Comparison of ENCODE assay signal across 8 cellular contexts in genomic region chr1:169894424-169895145, GRCh38. TPM values are rescaled to one million over a fixed set of nuclear protein-coding genes. Genes with fewer than 3 reads are reported as not detected.
DNase-seq lines count a peak whose midpoint lies in the region; ATAC-seq and TF ChIP-seq lines count a peak whose summit lies in the region.

No MANE protein-coding gene starts in this region.

- H3K18ac ChIP-seq in neuronal stem cell (ENCODE audit: low read length) = peak overlapping the region; percentile 21

- H2AFZ ChIP-seq in neuronal stem cell (ENCODE audit: low read length) = peak overlapping the region; percentile 92

- H3K4me1 ChIP-seq in neuronal stem cell (ENCODE audit: control insufficient read depth in 2 of 2, insufficient read depth in 1 of 2, low read depth in 1 of 2, low read length in 2 of 2) = peaks cover 0 to 1% of the 10 kb centered on the region in 2 donors

- peak overlapping the region in 1 of 2 donors; percentile 67 for H3K4me3 ChIP-seq in neuronal stem cell (ENCODE audit: low read length in 2 of 2)

- intact Hi-C loops in Calu3 (cut with micrococcal nuclease; ENCODE audit: unreplicated experiment) = loop anchor here (10.0 kb wide), 1 partner anchor 1420 kb away; the partner anchor contains the start of gene FMO4
- intact Hi-C loops in dendritic cell treated with granulocyte-macrophage colony-stimulating factor and Interleukin-4, amounts not matched to agents 40 ng/mL and 50 ng/mL, for 4 days (cut with micrococcal nuclease) = loop anchor here (5.0 to 10.0 kb wide), 5 partner anchors 178 to 1420 kb away; partner anchors contain the start of genes BLZF1, FMO4, GORAB and KIFAP3

- no peak overlapping the region for H3K27ac ChIP-seq in neuronal stem cell (replicated peaks; ENCODE audit: low read length)

- no peaks in the 10 kb centered on the region for H3K36me3 ChIP-seq in neuronal stem cell (replicated peaks in 1 of 2; ENCODE audit: control insufficient read depth in 2 of 2, insufficient read depth in 2 of 2, low read length in 2 of 2)

- H2BK12ac ChIP-seq in neuronal stem cell (ENCODE audit: low read length) = no peak overlapping the region

- peaks cover 0 to 39% (median 0%) of the 10 kb centered on the region in 3 experiments for H3K27me3 ChIP-seq in neuronal stem cell (ENCODE audit: control insufficient read depth in 3 of 3, insufficient read depth in 3 of 3, low read depth in 1 of 3, low read length in 3 of 3)

- CTCF ChIA-PET in Calu3 (lab: Charles Lee) = interaction anchor here (0.7 to 1.3 kb wide), 3 partner anchors 8 to 22 kb away, joined by 4 to 5 read pairs (median 5); no protein-coding TSS in a partner anchor

- no peak overlapping the region for H4K91ac ChIP-seq in neuronal stem cell (ENCODE audit: low read depth, low read length, poor library complexity)

- no peak for TF ChIP-seq CTCF in Calu3 (IDR thresholded peaks at IDR 0.05; ENCODE audit: unreplicated experiment)

- H3K9me3 Mint-ChIP-seq in Calu3 (ENCODE audit: low read depth, unreplicated experiment) = no peaks in the 10 kb centered on the region
- H3K9me3 Mint-ChIP-seq in dendritic cell treated with granulocyte-macrophage colony-stimulating factor and Interleukin-4, amounts not matched to agents 40 ng/mL and 50 ng/mL, for 4 days = no peaks in the 10 kb centered on the region

- peaks cover 40% of the 10 kb centered on the region for H3K36me3 Mint-ChIP-seq in Calu3 (ENCODE audit: insufficient read depth, unreplicated experiment)
- H3K36me3 Mint-ChIP-seq in dendritic cell treated with granulocyte-macrophage colony-stimulating factor and Interleukin-4, amounts not matched to agents 40 ng/mL and 50 ng/mL, for 4 days (ENCODE audit: low read depth) = peaks cover 14% of the 10 kb centered on the region

- H2BK120ac ChIP-seq in neuronal stem cell (ENCODE audit: low read depth, low read length) = no peak overlapping the region

- no peak overlapping the region for H3K4ac ChIP-seq in neuronal stem cell (ENCODE audit: low read length)

- ATAC-seq in HG03139 (IDR thresholded peaks at IDR 0.05; ENCODE audit: unreplicated experiment) = no peak
- ATAC-seq in HG03565 (IDR thresholded peaks at IDR 0.05; ENCODE audit: unreplicated experiment) = no peak

- no peak overlapping the region for H2BK15ac ChIP-seq in neuronal stem cell (ENCODE audit: low read length)

- peak overlapping the region; percentile 100 for H3K27ac Mint-ChIP-seq in Calu3 (ENCODE audit: unreplicated experiment)
- H3K27ac Mint-ChIP-seq in dendritic cell treated with granulocyte-macrophage colony-stimulating factor and Interleukin-4, amounts not matched to agents 40 ng/mL and 50 ng/mL, for 4 days = peak overlapping the region; percentile 100

- H3K27me3 Mint-ChIP-seq in Calu3 (ENCODE audit: unreplicated experiment) = no peaks in the 10 kb centered on the region
- peaks cover 11% of the 10 kb centered on the region for H3K27me3 Mint-ChIP-seq in dendritic cell treated with granulocyte-macrophage colony-stimulating factor and Interleukin-4, amounts not matched to agents 40 ng/mL and 50 ng/mL, for 4 days

- H3K23ac ChIP-seq in neuronal stem cell (ENCODE audit: low read depth, low read length, poor library complexity) = no peak overlapping the region

- DNase-seq in Calu3 = no peak
- peak; percentile 41 for DNase-seq in NCI-H146 (lab: John Stamatoyannopoulos, UW)
- DNase-seq in neuronal stem cell (ENCODE audit: low spot score) = no peak
- DNase-seq in NCI-H2196 treated with DMSO at 0.1 percent for 48 hours (lab: John Stamatoyannopoulos, UW; ENCODE audit: unreplicated experiment) = no peak
- DNase-seq in HuH-7 (ENCODE audit: low spot score) = no peak

- no peaks in the 10 kb centered on the region for H3K79me1 ChIP-seq in neuronal stem cell (ENCODE audit: low read depth, low read length)

- no peak overlapping the region for H3K9ac ChIP-seq in neuronal stem cell (ENCODE audit: low read depth, low read length, poor library complexity)

- H3K4me3 Mint-ChIP-seq in Calu3 (ENCODE audit: low read depth, unreplicated experiment) = peak overlapping the region; percentile 86
- peak overlapping the region; percentile 87 for H3K4me3 Mint-ChIP-seq in dendritic cell treated with granulocyte-macrophage colony-stimulating factor and Interleukin-4, amounts not matched to agents 40 ng/mL and 50 ng/mL, for 4 days

- no peak overlapping the region for H4K8ac ChIP-seq in neuronal stem cell (ENCODE audit: low read depth, low read length)

- peaks cover 40% of the 10 kb centered on the region for H3K4me1 Mint-ChIP-seq in Calu3 (ENCODE audit: low read depth, unreplicated experiment)
- H3K4me1 Mint-ChIP-seq in dendritic cell treated with granulocyte-macrophage colony-stimulating factor and Interleukin-4, amounts not matched to agents 40 ng/mL and 50 ng/mL, for 4 days (ENCODE audit: low read depth) = peaks cover 40% of the 10 kb centered on the region

- H3K9me3 ChIP-seq in neuronal stem cell (replicated peaks in 1 of 2; ENCODE audit: control insufficient read depth in 2 of 2, insufficient read depth in 1 of 2, low read depth in 1 of 2, low read length in 2 of 2) = no peaks in the 10 kb centered on the region

- TSS peak; percentile 98 for BruUV-seq in Calu3 (replicated peaks; lab: Mats Ljungman, UMichigan)

- H3K4me2 ChIP-seq in neuronal stem cell (ENCODE audit: insufficient read depth, low read length, poor library complexity, severe bottlenecking) = peak overlapping the region; percentile 48

- WGBS in neuronal stem cell (ENCODE audit: extremely low coverage in 2 of 2, insufficient read length in 2 of 2, insufficient replicate concordance in 1 of 2), 2 donors = no CpG with 5 or more reads among the region's 15 CpGs

- no peak overlapping the region for H2AK5ac ChIP-seq in neuronal stem cell (ENCODE audit: low read depth, low read length)

- no peak overlapping the region for H2BK5ac ChIP-seq in neuronal stem cell (ENCODE audit: low read length)

- no peak overlapping the region for H3K14ac ChIP-seq in neuronal stem cell (ENCODE audit: low read length)

RNA-seq across cellular contexts. Expression of gene SCYL3, which starts 0.9 kb away (rescaled TPM):
- total RNA-seq in Calu3 (2022) = 17.9 and 18.3 TPM in 2 replicates
- 4.3 TPM for polyA plus RNA-seq in neuronal stem cell (2013, experiment 1 of 2)
- 4.3 TPM for polyA plus RNA-seq in neuronal stem cell (2013, experiment 2 of 2)
